7 cellular contexts compared by ENCODE assay signal in genomic region chr6:164020142-164020541, GRCh38.
"Had no signal": no experiment of that assay in that cellular context is flagged by ENCODE, and none has a peak within 500 bp of the region (broad histone marks: within the 10 kb centered on the region; RNA-seq: fewer than 3 reads in every experiment).

No MANE protein-coding gene starts in this region.

- H3K27ac ChIP-seq: HL-60 had no signal

- H3K4me3 Mint-ChIP-seq: IgD-negative memory B cell had no signal

- H3K36me3 Mint-ChIP-seq: IgD-negative memory B cell had no signal

- ATAC-seq: HepG2, K562 had no signal

- DNase-seq: IMR-90, KBM-7, KG1 had no signal

- H3K9me3 Mint-ChIP-seq: IgD-negative memory B cell had no signal

- H3K4me1 Mint-ChIP-seq: IgD-negative memory B cell had no signal

- H3K4me3 ChIP-seq: K562 had no signal
